In the genomic region with DNA sequence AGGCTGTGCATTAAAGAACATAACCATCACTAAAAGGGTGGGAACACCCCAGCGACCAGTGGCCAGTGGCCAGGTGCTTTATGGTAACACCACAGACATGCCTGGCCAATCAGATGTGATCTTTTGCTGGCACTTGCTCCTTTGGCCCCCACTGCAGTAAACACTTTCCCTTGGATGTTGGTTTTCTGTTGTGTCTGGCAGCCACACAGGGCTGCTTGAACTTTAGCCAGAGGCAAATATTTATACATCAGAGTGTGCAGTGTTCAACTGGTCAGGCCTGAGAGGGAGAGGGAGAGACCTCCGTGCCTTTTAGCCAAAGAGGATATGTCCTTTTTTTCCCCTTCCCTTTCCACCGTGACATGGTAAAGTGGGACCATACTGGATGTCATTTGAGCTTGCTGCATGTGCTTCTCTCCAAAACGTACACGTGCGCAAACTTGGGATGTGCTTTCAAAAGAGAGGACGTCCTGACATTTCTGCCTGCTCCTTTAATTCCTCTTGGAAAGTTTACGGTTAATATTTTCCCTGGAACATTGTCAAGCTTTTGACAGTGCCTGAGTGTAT, we compare ENCODE assay signal across 10 cellular contexts.
DNase-seq lines count a peak whose midpoint lies in the region; ATAC-seq and TF ChIP-seq lines count a peak whose summit lies in the region.
"Had no signal": no experiment of that assay in that cellular context is flagged by ENCODE, and none has a peak within 500 bp of the region (broad histone marks: within the 10 kb centered on the region; RNA-seq: fewer than 3 reads in every experiment).

No MANE protein-coding gene starts in this region.

- peak overlapping the region; percentile 75 for H3K27ac ChIP-seq in ACC112 (ENCODE audit: low read depth, low read length)
- H3K27ac ChIP-seq in Peyer's patch, result peak overlapping the region; percentile 36 to 79 (median 61)

- DNase-seq in Peyer's patch (no peak), fibroblast of mammary gland (ENCODE audit: low read depth) (peak; percentile 56), nucleus accumbens (lab: John Stamatoyannopoulos, UW) (peak in 32 of 56 donors; percentile 14 to 69 (median 41)), activated T-cell treated with anti-CD3 and anti-CD28 coated beads for 4 hours (no peak), KBM-7 (no peak)
- DNase-seq in activated naive CD4-positive, alpha-beta T cell (lab: John Stamatoyannopoulos, UW), result no peak
- DNase-seq: glutamatergic neuron had no signal

- no peak for ATAC-seq in HG02610 (IDR thresholded peaks at IDR 0.05; ENCODE audit: unreplicated experiment)
- ATAC-seq: activated CD4-positive, CD25-positive, alpha-beta regulatory T cell treated with anti-CD3 and anti-CD28 coated beads, Interleukin-2, amount 50 U/mL, for 24 hours had no signal

- no peak for TF ChIP-seq POLR2A in Peyer's patch (IDR thresholded peaks at IDR 0.05)

- H3K79me2 ChIP-seq in ACC112 (ENCODE audit: control insufficient read depth, insufficient read depth, low read length, unreplicated experiment), result peaks cover 31% of the 10 kb centered on the region

- H3K9me3 ChIP-seq in Peyer's patch, result no peaks in the 10 kb centered on the region

- H3K4me1 ChIP-seq in ACC112 (ENCODE audit: control insufficient read depth, insufficient read depth, low read length, unreplicated experiment) (peaks cover 57% of the 10 kb centered on the region), Peyer's patch (peaks cover 0 to 15% (median 0%) of the 10 kb centered on the region in 4 donors)

- peak overlapping the region; percentile 68 for H3K4me3 ChIP-seq in ACC112 (ENCODE audit: low read depth, low read length)
- H3K4me3 ChIP-seq in Peyer's patch, result peak overlapping the region in 2 of 4 donors; percentile 25 to 26
- peak overlapping the region; percentile 30 for H3K4me3 ChIP-seq in fibroblast of mammary gland (ENCODE audit: control insufficient read depth, low read depth, low read length)

- H3K36me3 ChIP-seq in ACC112 (ENCODE audit: insufficient read depth, low read length) (no peaks in the 10 kb centered on the region), Peyer's patch (no peaks in the 10 kb centered on the region)

- peak overlapping the region; percentile 91 for H2AFZ ChIP-seq in ACC112 (ENCODE audit: low read length, unreplicated experiment)

- H3K27me3 ChIP-seq in ACC112 (ENCODE audit: insufficient read depth, low read length) (no peaks in the 10 kb centered on the region), Peyer's patch (no peaks in the 10 kb centered on the region)

- TF ChIP-seq CTCF in Peyer's patch (IDR thresholded peaks at IDR 0.05) (no peak), fibroblast of mammary gland (conservative IDR thresholded peaks at IDR 0.05; ENCODE audit: control insufficient read depth, insufficient read depth, low read depth, low read length) (no peak)

- in situ Hi-C loops in KBM-7 (cut with MboI; ENCODE audit: low pct_unique_long_range_greater_than_20kb, low sequenced_read_pairs), result no loop called here

Comparison
In these comparisons a context has a peak if more than half of its experiments do, and no peak if none do; other contexts are left out.
1. DNase-seq: peak in fibroblast of mammary gland (single experiment) and nucleus accumbens (32 of 56); none in Peyer's patch (0 of 3), activated T-cell treated with anti-CD3 and anti-CD28 coated beads for 4 hours (single experiment), KBM-7 (single experiment) and activated naive CD4-positive, alpha-beta T cell (0 of 4).